ENCODE assay signal across 9 cellular contexts in genomic region chr17:35082073-35082657, GRCh38. TPM values are rescaled to one million over a fixed set of nuclear protein-coding genes. Genes with fewer than 3 reads are reported as not detected.
DNase-seq lines count a peak whose midpoint lies in the region; ATAC-seq and TF ChIP-seq lines count a peak whose summit lies in the region.
"Had no signal": no experiment of that assay in that cellular context is flagged by ENCODE, and none has a peak within 500 bp of the region (broad histone marks: within the 10 kb centered on the region; RNA-seq: fewer than 3 reads in every experiment).

No MANE protein-coding gene starts in this region.

- H3K9me3 Mint-ChIP-seq in naive thymus-derived CD4-positive, alpha-beta T cell: no peaks in the 10 kb centered on the region

- peaks cover 41 to 87% (median 80%) of the 10 kb centered on the region in 7 donors for H3K4me1 Mint-ChIP-seq in naive thymus-derived CD4-positive, alpha-beta T cell

- peak; percentile 32 for ATAC-seq in naive thymus-derived CD4-positive, alpha-beta T cell

- peak overlapping the region; percentile 14 to 87 (median 70) for H3K4me3 Mint-ChIP-seq in naive thymus-derived CD4-positive, alpha-beta T cell

- intact Hi-C loops in naive thymus-derived CD4-positive, alpha-beta T cell (cut with micrococcal nuclease): loop anchor here (1.0 kb wide), 2 partner anchors 9 to 19 kb away; partner anchors contain the start of gene RFFL (in 1 of the 2)
- intact Hi-C loops in lower leg skin (cut with DNase I; ENCODE audit: low total_unique reads) (no loop called here), posterior vena cava (cut with DNase I) (no loop called here)

- H3K36me3 Mint-ChIP-seq in naive thymus-derived CD4-positive, alpha-beta T cell: peaks cover 0 to 21% (median 0%) of the 10 kb centered on the region in 5 donors

- POLR2A ChIA-PET in naive thymus-derived CD4-positive, alpha-beta T cell (lab: Charles Lee): interaction anchor here (0.6 to 1.8 kb wide), 8 partner anchors 12 to 101 kb away, joined by 3 to 6 read pairs (median 4); partner anchors contain the start of gene LIG3
- POLR2A ChIA-PET in HEK293T (lab: Yijun Ruan, JAX): no interaction called here

- WGBS in lower leg skin, 2 donors: 32 to 42% methylated on average over 3 of the region's 3 CpGs

- H3K4me3 ChIP-seq in naive thymus-derived CD4-positive, alpha-beta T cell (ENCODE audit: low read length): no peak overlapping the region
- H3K4me3 ChIP-seq in lower leg skin (ENCODE audit: low read depth, poor library complexity, severe bottlenecking): no peak overlapping the region

- in situ Hi-C loops in G401 (cut with HindIII; ENCODE audit: low sequenced_read_pairs): no loop called here

- no peaks in the 10 kb centered on the region for H3K27me3 Mint-ChIP-seq in naive thymus-derived CD4-positive, alpha-beta T cell

- H3K27ac Mint-ChIP-seq in naive thymus-derived CD4-positive, alpha-beta T cell: peak overlapping the region; percentile 57 to 96 (median 83)

- TF ChIP-seq POLR2A in lower leg skin (IDR thresholded peaks at IDR 0.05): no peak

- H3K27ac ChIP-seq in naive thymus-derived CD4-positive, alpha-beta T cell (ENCODE audit: low read depth, low read length): peak overlapping the region; percentile 51

- CTCF ChIA-PET in naive thymus-derived CD4-positive, alpha-beta T cell (lab: Charles Lee): interaction anchor here (1.3 to 1.5 kb wide), 2 partner anchors 18 to 84 kb away, joined by 4 to 9 read pairs; partner anchors contain the start of gene RFFL
- CTCF ChIA-PET in HEK293T (lab: Yijun Ruan, JAX): interaction anchor here (0.6 kb wide), 1 partner anchor 865 kb away, joined by 7 read pairs; no protein-coding TSS in a partner anchor

- H3K36me3 ChIP-seq in naive thymus-derived CD4-positive, alpha-beta T cell (ENCODE audit: control insufficient read depth in 2 of 3, insufficient read depth in 3 of 3, low read length in 3 of 3): no peaks in the 10 kb centered on the region

- peaks cover 44 to 53% of the 10 kb centered on the region in 2 donors for H3K4me1 ChIP-seq in naive thymus-derived CD4-positive, alpha-beta T cell (ENCODE audit: control insufficient read depth in 2 of 2, insufficient read depth in 2 of 2, low read length in 2 of 2)

- no peaks in the 10 kb centered on the region for H3K27me3 ChIP-seq in naive thymus-derived CD4-positive, alpha-beta T cell (ENCODE audit: control insufficient read depth in 2 of 2, insufficient read depth in 2 of 2, low read length in 2 of 2)

- DNase-seq in G401 (ENCODE audit: low spot score): peak; percentile 10
- peak; percentile 59 for DNase-seq in NCI-H1436 (lab: John Stamatoyannopoulos, UW)
- DNase-seq in amniotic stem cell (lab: John Stamatoyannopoulos, UW): peak; percentile 27
- no peak for DNase-seq in naive thymus-derived CD4-positive, alpha-beta T cell
- DNase-seq in HEK293T (ENCODE audit: extremely low spot score): no peak
- no peak for DNase-seq in lower leg skin (ENCODE audit: low spot score in 2 of 2)
- DNase-seq in stimulated activated CD4-positive, alpha-beta T cell treated with anti-CD3 and anti-CD28 coated beads, Interleukin-15, amount 100 ng/mL, for 24 hours: no peak
- no peak for DNase-seq in posterior vena cava (ENCODE audit: low spot score)

- H3K9me3 ChIP-seq in naive thymus-derived CD4-positive, alpha-beta T cell (ENCODE audit: control insufficient read depth in 2 of 3, low read length in 3 of 3): no peaks in the 10 kb centered on the region

- no peak for TF ChIP-seq CTCF in lower leg skin (IDR thresholded peaks at IDR 0.05)

TF ChIP-seq in HEK293T, 16 proteins besides CTCF, POLR2A, EP300 and RAD21:
- TF ChIP-seq TARDBP (IDR thresholded peaks at IDR 0.05) (no peak), L3MBTL2 (conservative IDR thresholded peaks at IDR 0.05) (no peak), FOXK2 (IDR thresholded peaks at IDR 0.05) (no peak), NFRKB (IDR thresholded peaks at IDR 0.05) (no peak), HDGF (IDR thresholded peaks at IDR 0.05; ENCODE audit: borderline replicate concordance) (no peak), ARNT (IDR thresholded peaks at IDR 0.05) (no peak), ZNF384 (IDR thresholded peaks at IDR 0.05) (no peak), CTBP1 (IDR thresholded peaks at IDR 0.05; ENCODE audit: borderline replicate concordance) (no peak), SP1 (IDR thresholded peaks at IDR 0.05) (no peak), FOXM1 (IDR thresholded peaks at IDR 0.05; ENCODE audit: borderline replicate concordance) (no peak), SUZ12 (IDR thresholded peaks at IDR 0.05) (no peak), LEF1 (IDR thresholded peaks at IDR 0.05; ENCODE audit: borderline replicate concordance) (no peak), ELF4 (IDR thresholded peaks at IDR 0.05) (no peak), BHLHE40 (IDR thresholded peaks at IDR 0.05; ENCODE audit: borderline replicate concordance) (no peak), PKNOX1 (IDR thresholded peaks at IDR 0.05) (no peak), FOXA1 (IDR thresholded peaks at IDR 0.05) (no peak)

RNA-seq across cellular contexts. Expression of gene RFFL, which starts 18.7 kb away (rescaled TPM):
- total RNA-seq in G401 (2014; rRNA removed; shearing (Covaris generic)): 6.5 and 13.0 TPM in 2 replicates
- total RNA-seq in naive thymus-derived CD4-positive, alpha-beta T cell: 10 to 100 TPM; 45.0 to 74.7 (median 55.7) TPM
- 10 to 100 TPM; 36.4 to 47.1 TPM for polyA plus RNA-seq in naive thymus-derived CD4-positive, alpha-beta T cell
- 10 to 100 TPM; 16.5 to 31.9 (median 21.4) TPM for total RNA-seq in lower leg skin
- 10 to 100 TPM; 19.8 to 23.0 TPM for total RNA-seq in posterior vena cava

RNA-seq across cellular contexts. Expression of gene RAD51D, which starts 37.5 kb away (rescaled TPM):
- total RNA-seq in G401 (2014; rRNA removed; shearing (Covaris generic)): 8.1 and 12.9 TPM in 2 replicates
- total RNA-seq in naive thymus-derived CD4-positive, alpha-beta T cell: 10 to 100 TPM; 15.0 to 34.2 (median 25.4) TPM
- polyA plus RNA-seq in naive thymus-derived CD4-positive, alpha-beta T cell: 10 to 100 TPM in 1 of 2 donors, 1 to 10 TPM in 1; 7.0 to 17.6 TPM
- 1 to 10 TPM; 2.8 to 5.9 (median 3.8) TPM for total RNA-seq in lower leg skin
- total RNA-seq in posterior vena cava: 10 to 100 TPM; 10.5 to 10.8 TPM

RNA-seq across cellular contexts. Expression of gene FNDC8, which starts 39.2 kb away (rescaled TPM):
- total RNA-seq in G401 (2014; rRNA removed; shearing (Covaris generic)): not detected in 2 replicates
- total RNA-seq in naive thymus-derived CD4-positive, alpha-beta T cell: not detected
- polyA plus RNA-seq in naive thymus-derived CD4-positive, alpha-beta T cell: not detected
- total RNA-seq in lower leg skin: not detected
- total RNA-seq in posterior vena cava: not detected
- total RNA-seq: SK-MEL-5 had no signal

RNA-seq across cellular contexts. Expression of gene NLE1, which starts 59.9 kb away (rescaled TPM):
- 29.0 and 29.7 TPM in 2 replicates for total RNA-seq in G401 (2014; rRNA removed; shearing (Covaris generic))
- 10 to 100 TPM in 4 of 5 experiments, 1 to 10 TPM in 1; 10.0 to 29.4 (median 21.8) TPM for total RNA-seq in naive thymus-derived CD4-positive, alpha-beta T cell
- 10 to 100 TPM in 1 of 2 donors, 1 to 10 TPM in 1; 6.1 to 10.7 TPM for polyA plus RNA-seq in naive thymus-derived CD4-positive, alpha-beta T cell
- total RNA-seq in lower leg skin: 10 to 100 TPM; 12.7 to 23.0 (median 13.2) TPM
- total RNA-seq in posterior vena cava: 1 to 10 TPM; 8.4 to 9.1 TPM

Comparison
In these comparisons a context has a peak if more than half of its experiments do, and no peak if none do; other contexts are left out.
1. DNase-seq: peak in G401 (single experiment), NCI-H1436 (single experiment) and amniotic stem cell (single experiment); none in naive thymus-derived CD4-positive, alpha-beta T cell (0 of 9), HEK293T (single experiment), lower leg skin (0 of 2), stimulated activated CD4-positive, alpha-beta T cell treated with anti-CD3 and anti-CD28 coated beads, Interleukin-15, amount 100 ng/mL, for 24 hours (single experiment) and posterior vena cava (single experiment).
2. intact Hi-C loops: an anchor here in naive thymus-derived CD4-positive, alpha-beta T cell (1.0 kb wide); none called in lower leg skin and posterior vena cava.